14 cellular contexts compared by ENCODE assay signal in the genomic region with DNA sequence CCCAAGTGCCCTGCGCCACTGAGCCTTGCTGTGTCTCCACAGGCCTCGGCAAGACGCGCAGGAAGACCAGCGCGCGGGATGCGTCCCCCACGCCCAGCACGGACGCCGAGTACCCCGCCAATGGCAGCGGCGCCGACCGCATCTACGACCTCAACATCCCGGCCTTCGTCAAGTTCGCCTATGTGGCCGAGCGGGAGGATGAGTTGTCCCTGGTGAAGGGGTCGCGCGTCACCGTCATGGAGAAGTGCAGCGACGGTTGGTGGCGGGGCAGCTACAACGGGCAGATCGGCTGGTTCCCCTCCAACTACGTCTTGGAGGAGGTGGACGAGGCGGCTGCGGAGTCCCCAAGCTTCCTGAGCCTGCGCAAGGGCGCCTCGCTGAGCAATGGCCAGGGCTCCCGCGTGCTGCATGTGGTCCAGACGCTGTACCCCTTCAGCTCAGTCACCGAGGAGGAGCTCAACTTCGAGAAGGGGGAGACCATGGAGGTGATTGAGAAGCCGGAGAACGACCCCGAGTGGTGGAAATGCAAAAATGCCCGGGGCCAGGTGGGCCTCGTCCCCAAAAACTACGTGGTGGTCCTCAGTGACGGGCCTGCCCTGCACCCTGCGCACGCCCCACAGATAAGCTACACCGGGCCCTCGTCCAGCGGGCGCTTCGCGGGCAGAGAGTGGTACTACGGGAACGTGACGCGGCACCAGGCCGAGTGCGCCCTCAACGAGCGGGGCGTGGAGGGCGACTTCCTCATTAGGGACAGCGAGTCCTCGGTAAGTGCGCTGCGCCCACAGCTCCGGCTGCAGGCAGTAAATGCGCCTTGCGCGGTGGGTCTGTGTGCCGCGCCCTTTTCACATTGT.
DNase-seq lines count a peak whose midpoint lies in the region; FAIRE-seq and TF ChIP-seq lines count a peak whose summit lies in the region.
"Had no signal": no experiment of that assay in that cellular context is flagged by ENCODE, and none has a peak within 500 bp of the region (broad histone marks: within the 10 kb centered on the region; RNA-seq: fewer than 3 reads in every experiment).

No MANE protein-coding gene starts in this region.

- no peak overlapping the region for H3K4me3 ChIP-seq in Caco-2 (ENCODE audit: low read depth, low read length)
- H3K4me3 ChIP-seq: PC-9, SK-N-MC had no signal

- H3K36me3 Mint-ChIP-seq in Caco-2 (ENCODE audit: insufficient read depth, unreplicated experiment) (peaks cover 72% of the 10 kb centered on the region), chondrocyte (ENCODE audit: low read depth) (peaks cover 10% of the 10 kb centered on the region), progenitor cell of endocrine pancreas (ENCODE audit: insufficient read depth) (peaks cover 37% of the 10 kb centered on the region)

- CTCF ChIA-PET in Caco-2 (lab: Charles Lee), result interaction anchor here (0.9 kb wide), 1 partner anchor 134 kb away, joined by 3 read pairs; no protein-coding TSS in a partner anchor

- DNase-seq in DMS79 (lab: John Stamatoyannopoulos, UW) (peak; percentile 31), DMS79 treated with DMSO at 0.1 percent for 48 hours (lab: John Stamatoyannopoulos, UW) (no peak), Caco-2 (no peak), chondrocyte (ENCODE audit: low spot score) (peak; percentile 94), progenitor cell of endocrine pancreas (ENCODE audit: low spot score, unreplicated experiment) (no peak), RCC 7860 (ENCODE audit: low spot score) (no peak), DMS53 (lab: John Stamatoyannopoulos, UW) (no peak), NCI-H2196 (lab: John Stamatoyannopoulos, UW; ENCODE audit: unreplicated experiment) (no peak)
- DNase-seq: DMS 273 treated with DMSO at 0.1 percent for 48 hours, MV-4-11, NCI-H446 treated with DMSO at 0.1 percent for 48 hours, NCI-H774, PC-9 had no signal

- H3K27me3 ChIP-seq in Caco-2 (replicated peaks; ENCODE audit: control insufficient read depth, insufficient read depth, low read length), result no peaks in the 10 kb centered on the region

- H3K4me3 Mint-ChIP-seq in Caco-2 (ENCODE audit: unreplicated experiment) (no peak overlapping the region), chondrocyte (ENCODE audit: unreplicated experiment) (no peak overlapping the region), progenitor cell of endocrine pancreas (ENCODE audit: low read depth) (no peak overlapping the region)

- TSS peak; percentile 20 for BruUV-seq in Caco-2 (replicated peaks; lab: Mats Ljungman, UMichigan)

- peaks cover 10% of the 10 kb centered on the region for H3K4me1 ChIP-seq in Caco-2

- peaks cover 18% of the 10 kb centered on the region for H3K4me1 Mint-ChIP-seq in Caco-2 (ENCODE audit: low read depth, unreplicated experiment)
- H3K4me1 Mint-ChIP-seq in chondrocyte (ENCODE audit: low read depth), result peaks cover 32% of the 10 kb centered on the region
- H3K4me1 Mint-ChIP-seq in progenitor cell of endocrine pancreas (ENCODE audit: low read depth), result peaks cover 31% of the 10 kb centered on the region

- H3K9me3 Mint-ChIP-seq in Caco-2 (ENCODE audit: unreplicated experiment) (no peaks in the 10 kb centered on the region), chondrocyte (ENCODE audit: low read depth) (no peaks in the 10 kb centered on the region), progenitor cell of endocrine pancreas (ENCODE audit: low read depth) (no peaks in the 10 kb centered on the region)

- no peaks in the 10 kb centered on the region for H3K9me3 ChIP-seq in Caco-2

- peaks cover 1% of the 10 kb centered on the region; the same call in 1 of the 2 replicates for H3K36me3 ChIP-seq in Caco-2 (ENCODE audit: control insufficient read depth, insufficient read depth, low read length)

- no peak overlapping the region for H3K27ac Mint-ChIP-seq in Caco-2 (ENCODE audit: unreplicated experiment)
- no peak overlapping the region for H3K27ac Mint-ChIP-seq in chondrocyte (ENCODE audit: unreplicated experiment)
- peak overlapping the region; percentile 11 for H3K27ac Mint-ChIP-seq in progenitor cell of endocrine pancreas

- no peak for FAIRE-seq in RCC 7860 (lab: Jason Lieb, UNC)

- intact Hi-C loops in Caco-2 (cut with micrococcal nuclease; ENCODE audit: unreplicated experiment), result no loop called here

- H3K27me3 Mint-ChIP-seq in Caco-2 (ENCODE audit: insufficient read depth, unreplicated experiment) (no peaks in the 10 kb centered on the region), chondrocyte (ENCODE audit: low read depth) (no peaks in the 10 kb centered on the region), progenitor cell of endocrine pancreas (no peaks in the 10 kb centered on the region)

- TF ChIP-seq CTCF in Caco-2 (IDR thresholded peaks at IDR 0.05; ENCODE audit: insufficient read depth in 1 of 2, low read depth in 1 of 2, low read length in 1 of 2, severe bottlenecking in 1 of 2, unreplicated experiment in 1 of 2) (no peak), chondrocyte (IDR thresholded peaks at IDR 0.05) (no peak), progenitor cell of endocrine pancreas (IDR thresholded peaks at IDR 0.05; ENCODE audit: unreplicated experiment) (no peak)

- POLR2A ChIA-PET in Caco-2 (lab: Charles Lee), result no interaction called here

Comparison
In these comparisons a context has a peak if more than half of its experiments do, and no peak if none do; other contexts are left out.
1. DNase-seq: peak in DMS79 (single experiment) and chondrocyte (single experiment); none in DMS79 treated with DMSO at 0.1 percent for 48 hours (single experiment), Caco-2 (0 of 2), progenitor cell of endocrine pancreas (single experiment), RCC 7860 (single experiment), DMS53 (single experiment) and NCI-H2196 (single experiment).